ENCODE assay signal across 25 cellular contexts in genomic region chr9:79266986-79267385, GRCh38.
"Had no signal": no experiment of that assay in that cellular context is flagged by ENCODE, and none has a peak within 500 bp of the region (broad histone marks: within the 10 kb centered on the region; RNA-seq: fewer than 3 reads in every experiment).

No MANE protein-coding gene starts in this region.

- H3K27me3 Mint-ChIP-seq: activated CD8-positive, alpha-beta memory T cell treated with anti-CD3 and anti-CD28 coated beads, Interleukin-2, amount 10 ng/mL, durations not matched to agents 7 days and 5 days had no signal

- H3K27ac ChIP-seq: breast epithelium, foreskin keratinocyte, heart right ventricle, parathyroid adenoma, right atrium auricular region, stomach, tibial nerve had no signal

- H3K4me1 ChIP-seq: breast epithelium, foreskin keratinocyte, heart right ventricle, parathyroid adenoma, right atrium auricular region, stomach, tibial nerve had no signal

- H3K36me3 Mint-ChIP-seq: activated CD8-positive, alpha-beta memory T cell treated with anti-CD3 and anti-CD28 coated beads, Interleukin-2, amount 10 ng/mL, durations not matched to agents 7 days and 5 days; activated naive CD4-positive, alpha-beta T cell treated with anti-CD3 and anti-CD28 coated beads, Interleukin-2, amount 50 U/mL, for 72 hours; mesothelial cell of epicardium; stimulated activated naive B cell treated with anti-CD40 and anti-IgM and Interleukin-4, amounts not matched to agents 10 μg/mL and 1 μg/mL and 100 μg/mL, for 72 hours had no signal

- H3K9me3 Mint-ChIP-seq: activated T-helper 2 cell treated with anti-CD3 and anti-CD28 coated beads, Interferon-gamma antibody, Interleukin-2, Interleukin-4, amounts not matched to agents 10 μg/mL and 5 μg/mL and 100 μg/mL, durations not matched to agents 14 hours and 24 hours and 36 hours had no signal

- H3K4me3 Mint-ChIP-seq: activated CD4-positive, alpha-beta T cell treated with anti-CD3 and anti-CD28 coated beads for 36 hours; activated CD8-positive, alpha-beta memory T cell treated with anti-CD3 and anti-CD28 coated beads, Interleukin-2, amount 10 ng/mL, durations not matched to agents 7 days and 5 days; activated CD8-positive, alpha-beta T cell treated with anti-CD3 and anti-CD28 coated beads, Interleukin-2, amount 10 ng/mL, durations not matched to agents 7 days and 5 days; mesothelial cell of epicardium; naive thymus-derived CD8-positive, alpha-beta T cell; neural crest cell; stimulated activated naive B cell treated with anti-CD40 and anti-IgM and Interleukin-4, amounts not matched to agents 10 μg/mL and 1 μg/mL and 100 μg/mL, for 72 hours; T-helper 2 cell treated with Interferon-gamma antibody and Interleukin-4, amounts not matched to agents 5 μg/mL and 100 μg/mL, for 36 hours had no signal

- H3K27ac Mint-ChIP-seq: activated CD4-positive, alpha-beta T cell treated with anti-CD3 and anti-CD28 coated beads for 36 hours; activated CD8-positive, alpha-beta memory T cell treated with anti-CD3 and anti-CD28 coated beads, Interleukin-2, amount 10 ng/mL, durations not matched to agents 7 days and 5 days; activated CD8-positive, alpha-beta T cell treated with anti-CD3 and anti-CD28 coated beads, Interleukin-2, amount 10 ng/mL, durations not matched to agents 7 days and 5 days; activated naive CD4-positive, alpha-beta T cell treated with anti-CD3 and anti-CD28 coated beads, Interleukin-2, amount 50 U/mL, for 72 hours; activated T-helper 2 cell treated with anti-CD3 and anti-CD28 coated beads, Interferon-gamma antibody, Interleukin-2, Interleukin-4, amounts not matched to agents 10 μg/mL and 5 μg/mL and 100 μg/mL, durations not matched to agents 14 hours and 24 hours and 36 hours; mesothelial cell of epicardium; naive thymus-derived CD8-positive, alpha-beta T cell; stimulated activated naive B cell treated with anti-CD40 and anti-IgM and Interleukin-4, amounts not matched to agents 10 μg/mL and 1 μg/mL and 100 μg/mL, for 72 hours; T-helper 2 cell treated with Interferon-gamma antibody and Interleukin-4, amounts not matched to agents 5 μg/mL and 100 μg/mL, for 36 hours had no signal

- H3K36me3 ChIP-seq: breast epithelium, heart right ventricle, right atrium auricular region, stomach, tibial nerve had no signal

- H3K4me1 Mint-ChIP-seq: activated CD4-positive, alpha-beta T cell treated with anti-CD3 and anti-CD28 coated beads for 36 hours; activated CD8-positive, alpha-beta memory T cell treated with anti-CD3 and anti-CD28 coated beads, Interleukin-2, amount 10 ng/mL, durations not matched to agents 7 days and 5 days; mesothelial cell of epicardium had no signal

- DNase-seq: activated CD4-positive, alpha-beta T cell treated with anti-CD3 and anti-CD28 coated beads for 36 hours; activated CD4-positive, CD25-positive, alpha-beta regulatory T cell; activated CD8-positive, alpha-beta memory T cell treated with anti-CD3 and anti-CD28 coated beads, Interleukin-2, amount 10 ng/mL, durations not matched to agents 7 days and 5 days; activated CD8-positive, alpha-beta T cell treated with anti-CD3 and anti-CD28 coated beads, Interleukin-2, amount 10 ng/mL, durations not matched to agents 7 days and 5 days; activated naive CD4-positive, alpha-beta T cell; activated T-cell treated with anti-CD3 and anti-CD28 coated beads, Interleukin-2, amount 50 U/mL, for 48 hours; central memory CD4-positive, alpha-beta T cell; foreskin keratinocyte; heart right ventricle; naive thymus-derived CD8-positive, alpha-beta T cell; nucleus accumbens; stimulated activated CD4-positive, alpha-beta T cell treated with anti-CD3 and anti-CD28 coated beads, Interleukin-15, amount 100 ng/mL, for 24 hours; stimulated activated CD4-positive, alpha-beta T cell treated with anti-CD3 and anti-CD28 coated beads, Interleukin-2, amount 100 ng/mL, for 24 hours; stimulated activated naive B cell treated with anti-CD40 and anti-IgM and Interleukin-4, amounts not matched to agents 10 μg/mL and 1 μg/mL and 100 μg/mL, for 72 hours; stomach had no signal

- ATAC-seq: activated CD4-positive, alpha-beta T cell treated with anti-CD3 and anti-CD28 coated beads for 36 hours; activated CD8-positive, alpha-beta memory T cell treated with anti-CD3 and anti-CD28 coated beads, Interleukin-2, amount 10 ng/mL, durations not matched to agents 7 days and 5 days; activated CD8-positive, alpha-beta T cell treated with anti-CD3 and anti-CD28 coated beads, Interleukin-2, amount 10 ng/mL, durations not matched to agents 7 days and 5 days; activated naive CD4-positive, alpha-beta T cell treated with anti-CD3 and anti-CD28 coated beads, Interleukin-2, amount 50 U/mL, for 72 hours; foreskin keratinocyte; heart right ventricle; naive thymus-derived CD8-positive, alpha-beta T cell; stimulated activated naive B cell treated with anti-CD40 and anti-IgM and Interleukin-4, amounts not matched to agents 10 μg/mL and 1 μg/mL and 100 μg/mL, for 72 hours had no signal

- H3K4me3 ChIP-seq: breast epithelium, heart right ventricle, right atrium auricular region, stomach, tibial nerve had no signal

- H3K27me3 ChIP-seq: foreskin keratinocyte, right atrium auricular region, stomach, tibial nerve had no signal

- H3K9me3 ChIP-seq: breast epithelium, heart right ventricle, right atrium auricular region, stomach had no signal

- FAIRE-seq: endothelial cell of umbilical vein had no signal
